ENCODE assay signal across 1 cellular context in the genomic region with DNA sequence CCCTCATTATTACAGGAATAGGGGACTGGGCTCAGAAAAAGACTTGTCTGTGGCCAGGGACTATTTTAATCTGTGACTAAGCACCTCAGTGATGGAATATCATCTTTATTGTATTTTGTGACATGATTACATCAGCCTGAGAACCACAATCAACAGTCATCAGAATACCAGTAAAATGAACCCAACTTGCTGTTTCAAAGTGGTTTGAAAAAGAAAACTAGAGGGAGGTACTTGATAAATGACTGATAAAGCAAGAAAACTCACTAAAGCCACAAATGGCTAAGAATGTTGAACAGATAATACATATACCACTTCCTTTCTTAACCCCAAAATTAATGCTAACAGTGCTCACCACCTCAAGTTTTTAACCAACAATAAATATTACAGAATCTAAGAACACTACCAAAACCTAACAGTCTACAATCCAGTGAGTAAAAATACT.
TF ChIP-seq lines count a peak whose summit lies in the region.

No MANE protein-coding gene starts in this region.

TF ChIP-seq in WTC11, 78 proteins besides CTCF, POLR2A, EP300 and RAD21 (continued from another document):
- TF ChIP-seq GRHL2 (CRISPR knock-in tag; IDR thresholded peaks at IDR 0.05; ENCODE audit: insufficient replicate concordance, severe bottlenecking) (no peak), E2F5 (CRISPR knock-in tag; IDR thresholded peaks at IDR 0.05) (no peak), ZNF219 (CRISPR knock-in tag; IDR thresholded peaks at IDR 0.05; ENCODE audit: borderline replicate concordance) (no peak), NFYB (CRISPR knock-in tag; conservative IDR thresholded peaks at IDR 0.05; ENCODE audit: low read depth) (no peak), ETV6 (CRISPR knock-in tag; IDR thresholded peaks at IDR 0.05) (no peak), NR3C1 (CRISPR knock-in tag; conservative IDR thresholded peaks at IDR 0.05; ENCODE audit: low read depth) (no peak), TEAD4 (CRISPR knock-in tag; IDR thresholded peaks at IDR 0.05) (no peak)
TF ChIP-seq in WTC11: peak in this region for 0.
